In genomic region chr5:76363385-76364261, GRCh38 we compare ENCODE assay signal across 1 cellular context.
TF ChIP-seq lines count a peak whose summit lies in the region.

No MANE protein-coding gene starts in this region.

TF ChIP-seq in K562, 482 proteins besides CTCF, POLR2A, EP300 and RAD21 (continued from another document):
- TF ChIP-seq, protein P1, sequence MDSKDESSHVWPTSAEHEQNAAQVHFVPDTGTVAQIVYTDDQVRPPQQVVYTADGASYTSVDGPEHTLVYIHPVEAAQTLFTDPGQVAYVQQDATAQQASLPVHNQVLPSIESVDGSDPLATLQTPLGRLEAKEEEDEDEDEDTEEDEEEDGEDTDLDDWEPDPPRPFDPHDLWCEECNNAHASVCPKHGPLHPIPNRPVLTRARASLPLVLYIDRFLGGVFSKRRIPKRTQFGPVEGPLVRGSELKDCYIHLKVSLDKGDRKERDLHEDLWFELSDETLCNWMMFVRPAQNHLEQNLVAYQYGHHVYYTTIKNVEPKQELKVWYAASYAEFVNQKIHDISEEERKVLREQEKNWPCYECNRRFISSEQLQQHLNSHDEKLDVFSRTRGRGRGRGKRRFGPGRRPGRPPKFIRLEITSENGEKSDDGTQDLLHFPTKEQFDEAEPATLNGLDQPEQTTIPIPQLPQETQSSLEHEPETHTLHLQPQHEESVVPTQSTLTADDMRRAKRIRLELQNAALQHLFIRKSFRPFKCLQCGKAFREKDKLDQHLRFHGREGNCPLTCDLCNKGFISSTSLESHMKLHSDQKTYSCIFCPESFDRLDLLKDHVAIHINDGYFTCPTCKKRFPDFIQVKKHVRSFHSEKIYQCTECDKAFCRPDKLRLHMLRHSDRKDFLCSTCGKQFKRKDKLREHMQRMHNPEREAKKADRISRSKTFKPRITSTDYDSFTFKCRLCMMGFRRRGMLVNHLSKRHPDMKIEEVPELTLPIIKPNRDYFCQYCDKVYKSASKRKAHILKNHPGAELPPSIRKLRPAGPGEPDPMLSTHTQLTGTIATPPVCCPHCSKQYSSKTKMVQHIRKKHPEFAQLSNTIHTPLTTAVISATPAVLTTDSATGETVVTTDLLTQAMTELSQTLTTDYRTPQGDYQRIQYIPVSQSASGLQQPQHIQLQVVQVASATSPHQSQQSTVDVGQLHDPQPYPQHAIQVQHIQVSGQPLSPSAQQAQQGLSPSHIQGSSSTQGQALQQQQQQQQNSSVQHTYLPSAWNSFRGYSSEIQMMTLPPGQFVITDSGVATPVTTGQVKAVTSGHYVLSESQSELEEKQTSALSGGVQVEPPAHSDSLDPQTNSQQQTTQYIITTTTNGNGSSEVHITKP (IDR thresholded peaks at IDR 0.05; ENCODE audit: partially characterized antibody) = peak; percentile 99
- peak; percentile 89 for TF ChIP-seq KLF16 (IDR thresholded peaks at IDR 0.05)
- no peak for TF ChIP-seq MCM5 (IDR thresholded peaks at IDR 0.05; ENCODE audit: low read depth)
- TF ChIP-seq ZNF316 (IDR thresholded peaks at IDR 0.05) = peak; percentile 15; the same call in 1 of the 2 replicates
- no peak for TF ChIP-seq ZNF212 (CRISPR knock-in tag; IDR thresholded peaks at IDR 0.05)
- peak; percentile 81 for TF ChIP-seq FOXM1 (IDR thresholded peaks at IDR 0.05; ENCODE audit: low read depth)
- TF ChIP-seq FOXM1 (CRISPR knock-in tag; IDR thresholded peaks at IDR 0.05; ENCODE audit: low read depth) = no peak
